In the genomic region with DNA sequence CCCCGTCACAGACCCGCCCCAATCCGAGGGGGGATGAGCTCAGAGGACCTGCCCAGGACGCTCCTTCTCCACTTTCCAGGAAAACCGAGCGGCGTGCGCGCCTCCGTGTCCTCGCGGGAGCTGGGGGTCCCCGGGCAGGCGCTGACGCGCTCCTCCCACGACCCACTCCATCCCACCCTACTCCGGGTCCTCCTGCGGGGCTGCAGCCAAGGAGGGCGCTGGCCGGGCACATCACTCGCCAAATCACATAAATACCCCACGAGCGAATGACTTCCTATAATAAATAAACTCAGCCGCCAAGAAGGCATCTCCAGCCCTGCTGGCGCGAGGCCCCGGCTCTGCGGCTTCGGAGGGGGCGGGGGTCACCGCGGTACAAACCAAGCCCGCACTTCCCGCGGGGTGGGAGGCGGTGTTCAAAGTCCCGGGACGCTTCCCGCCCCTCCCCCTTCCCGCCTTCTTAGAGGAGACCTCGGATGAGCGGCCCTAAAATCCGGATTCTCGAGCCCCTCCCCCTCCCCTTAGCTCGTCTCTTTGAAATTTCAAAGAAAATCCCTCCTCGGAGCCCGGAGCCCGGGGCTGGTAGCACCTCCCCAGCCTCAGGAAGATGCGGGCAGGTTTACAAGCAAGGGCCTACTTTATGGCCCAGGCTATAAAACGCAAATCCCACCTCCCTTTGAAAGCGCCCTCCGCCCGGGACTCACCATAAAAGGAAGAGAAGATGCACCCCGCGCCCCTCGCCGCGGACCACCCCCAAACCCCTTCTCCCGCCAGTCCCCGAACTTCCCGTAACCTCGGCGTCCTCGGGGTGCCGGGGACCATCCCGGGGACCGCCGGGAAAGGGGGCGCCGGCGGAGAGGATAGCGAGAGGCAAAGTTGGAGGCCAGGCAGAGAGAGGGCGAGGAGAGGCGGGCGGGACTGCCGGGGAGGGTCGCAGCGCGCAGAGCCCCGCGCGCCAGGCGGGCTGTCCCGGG, we compare ENCODE assay signal across 8 cellular contexts. TPM values are rescaled to one million over a fixed set of nuclear protein-coding genes. Genes with fewer than 3 reads are reported as not detected.
DNase-seq lines count a peak whose midpoint lies in the region; ATAC-seq and TF ChIP-seq lines count a peak whose summit lies in the region.

No MANE protein-coding gene starts in this region.

- H3K18ac ChIP-seq in mesendoderm (ENCODE audit: low read length): peak overlapping the region; percentile 25

- H3K4me1 ChIP-seq in duodenal mucosa (ENCODE audit: control insufficient read depth in 1 of 2, insufficient read depth in 2 of 2, low read length in 2 of 2) (no peaks in the 10 kb centered on the region), mesendoderm (ENCODE audit: control insufficient read depth, low read depth, low read length) (peaks cover 4% of the 10 kb centered on the region), tibial artery (peaks cover 0 to 32% (median 28%) of the 10 kb centered on the region in 4 donors)

- no peak overlapping the region for H3K4ac ChIP-seq in mesendoderm (ENCODE audit: low read depth, low read length)

- no peak overlapping the region for H4K8ac ChIP-seq in mesendoderm (ENCODE audit: low read depth, low read length)

- no peaks in the 10 kb centered on the region for H3K36me3 Mint-ChIP-seq in activated CD4-positive, alpha-beta T cell treated with anti-CD3 and anti-CD28 coated beads for 36 hours (ENCODE audit: low read depth)
- peaks cover 2% of the 10 kb centered on the region for H3K36me3 Mint-ChIP-seq in activated CD4-positive, alpha-beta T cell treated with anti-CD3 and anti-CD28 coated beads, Interleukin-2, amount 10 ng/mL, durations not matched to agents 24 days and 14 days (ENCODE audit: low read depth)

- H3K79me2 ChIP-seq in mesendoderm (ENCODE audit: control insufficient read depth, insufficient read depth, low read length): no peaks in the 10 kb centered on the region

- peaks cover 4% of the 10 kb centered on the region for H3K4me1 Mint-ChIP-seq in activated CD4-positive, alpha-beta T cell treated with anti-CD3 and anti-CD28 coated beads for 36 hours
- H3K4me1 Mint-ChIP-seq in activated CD4-positive, alpha-beta T cell treated with anti-CD3 and anti-CD28 coated beads, Interleukin-2, amount 10 ng/mL, durations not matched to agents 24 days and 14 days: peaks cover 4% of the 10 kb centered on the region

- ATAC-seq in activated CD4-positive, alpha-beta T cell treated with anti-CD3 and anti-CD28 coated beads for 36 hours: no peak
- ATAC-seq in HG03095 (IDR thresholded peaks at IDR 0.05; ENCODE audit: unreplicated experiment): no peak

- no peaks in the 10 kb centered on the region for H3K79me1 ChIP-seq in mesendoderm (ENCODE audit: low read length)

- H3K27me3 ChIP-seq in duodenal mucosa (ENCODE audit: control insufficient read depth in 1 of 2, insufficient read depth in 2 of 2, low read length in 2 of 2): peaks cover 26 to 28% of the 10 kb centered on the region in 2 donors
- peaks cover 52% of the 10 kb centered on the region for H3K27me3 ChIP-seq in mesendoderm (ENCODE audit: insufficient read depth, low read length, poor library complexity)
- peaks cover 0 to 72% of the 10 kb centered on the region in 2 donors for H3K27me3 ChIP-seq in tibial artery

- peak overlapping the region; percentile 12 for H3K4me3 Mint-ChIP-seq in activated CD4-positive, alpha-beta T cell treated with anti-CD3 and anti-CD28 coated beads for 36 hours
- H3K4me3 Mint-ChIP-seq in activated CD4-positive, alpha-beta T cell treated with anti-CD3 and anti-CD28 coated beads, Interleukin-2, amount 10 ng/mL, durations not matched to agents 24 days and 14 days: no peak overlapping the region

- H3K9me3 Mint-ChIP-seq in activated CD4-positive, alpha-beta T cell treated with anti-CD3 and anti-CD28 coated beads for 36 hours (ENCODE audit: low read depth): no peaks in the 10 kb centered on the region
- H3K9me3 Mint-ChIP-seq in activated CD4-positive, alpha-beta T cell treated with anti-CD3 and anti-CD28 coated beads, Interleukin-2, amount 10 ng/mL, durations not matched to agents 24 days and 14 days: no peaks in the 10 kb centered on the region

- H2AK5ac ChIP-seq in mesendoderm (ENCODE audit: low read length): no peak overlapping the region

- no peaks in the 10 kb centered on the region for H3K9me3 ChIP-seq in duodenal mucosa (ENCODE audit: control insufficient read depth in 1 of 2, low read length in 2 of 2)
- H3K9me3 ChIP-seq in tibial artery: no peaks in the 10 kb centered on the region

- POLR2A ChIA-PET in activated CD4-positive, alpha-beta T cell treated with anti-CD3 and anti-CD28 coated beads for 36 hours (lab: Charles Lee): no interaction called here

- CTCF ChIA-PET in activated CD4-positive, alpha-beta T cell treated with anti-CD3 and anti-CD28 coated beads for 36 hours (lab: Charles Lee): no interaction called here

- peaks cover 45% of the 10 kb centered on the region for H3K27me3 Mint-ChIP-seq in activated CD4-positive, alpha-beta T cell treated with anti-CD3 and anti-CD28 coated beads for 36 hours
- peaks cover 43% of the 10 kb centered on the region for H3K27me3 Mint-ChIP-seq in activated CD4-positive, alpha-beta T cell treated with anti-CD3 and anti-CD28 coated beads, Interleukin-2, amount 10 ng/mL, durations not matched to agents 24 days and 14 days

- no peak overlapping the region for H3K9ac ChIP-seq in duodenal mucosa (ENCODE audit: low read depth in 1 of 2, low read length in 2 of 2)
- peak overlapping the region; percentile 50 for H3K9ac ChIP-seq in mesendoderm (ENCODE audit: low read length)

- no peak overlapping the region for H4K5ac ChIP-seq in mesendoderm (ENCODE audit: low read length)

- H2BK120ac ChIP-seq in mesendoderm (ENCODE audit: low read depth, low read length): no peak overlapping the region

- peak overlapping the region; percentile 74 for H3K4me2 ChIP-seq in mesendoderm (ENCODE audit: low read length)

- H3K36me3 ChIP-seq in duodenal mucosa (ENCODE audit: control insufficient read depth in 1 of 2, insufficient read depth in 2 of 2, low read length in 2 of 2) (no peaks in the 10 kb centered on the region), mesendoderm (ENCODE audit: control insufficient read depth, insufficient read depth, low read length) (no peaks in the 10 kb centered on the region), tibial artery (no peaks in the 10 kb centered on the region)

- H3K27ac Mint-ChIP-seq in activated CD4-positive, alpha-beta T cell treated with anti-CD3 and anti-CD28 coated beads for 36 hours: no peak overlapping the region
- no peak overlapping the region for H3K27ac Mint-ChIP-seq in activated CD4-positive, alpha-beta T cell treated with anti-CD3 and anti-CD28 coated beads, Interleukin-2, amount 10 ng/mL, durations not matched to agents 24 days and 14 days

- H3K23ac ChIP-seq in mesendoderm (ENCODE audit: low read length): no peak overlapping the region

- H2BK5ac ChIP-seq in mesendoderm (ENCODE audit: low read length): no peak overlapping the region

- no CpG with 5 or more reads among the region's 85 CpGs for WGBS in mesendoderm (ENCODE audit: extremely low coverage, insufficient coverage, low lambda C conversion rate)

- DNase-seq in activated CD4-positive, alpha-beta T cell treated with anti-CD3 and anti-CD28 coated beads for 36 hours: peak; percentile 16
- no peak for DNase-seq in activated CD4-positive, alpha-beta T cell treated with anti-CD3 and anti-CD28 coated beads, Interleukin-2, amount 10 ng/mL, durations not matched to agents 24 days and 14 days
- peak; percentile 76 for DNase-seq in mesendoderm
- peak; percentile 40 to 72 for DNase-seq in tibial artery
- no peak for DNase-seq in NK-92 (lab: John Stamatoyannopoulos, UW; ENCODE audit: unreplicated experiment)
- DNase-seq in dermis blood vessel endothelial cell: no peak

- H3K56ac ChIP-seq in mesendoderm (ENCODE audit: low read length): peak overlapping the region; percentile 79

- no peak for TF ChIP-seq CTCF in tibial artery (IDR thresholded peaks at IDR 0.05)

- peak overlapping the region; percentile 15 to 28 for H3K4me3 ChIP-seq in duodenal mucosa (ENCODE audit: low read depth in 1 of 2, low read length in 2 of 2)
- H3K4me3 ChIP-seq in mesendoderm (ENCODE audit: low read length): peak overlapping the region; percentile 28
- peak overlapping the region; percentile 40 to 52 for H3K4me3 ChIP-seq in tibial artery

- H2BK15ac ChIP-seq in mesendoderm (replicated peaks; ENCODE audit: low read depth): no peak overlapping the region

- intact Hi-C loops in activated CD4-positive, alpha-beta T cell treated with anti-CD3 and anti-CD28 coated beads for 36 hours (cut with DNase I, micrococcal nuclease): loop anchor here (10.0 kb wide), 1 partner anchor 117 kb away; no protein-coding TSS in a partner anchor
- intact Hi-C loops in activated CD4-positive, alpha-beta T cell treated with anti-CD3 and anti-CD28 coated beads, Interleukin-2, amount 10 ng/mL, durations not matched to agents 24 days and 14 days (cut with micrococcal nuclease): loop anchor here (5.0 kb wide), 1 partner anchor 114 kb away; no protein-coding TSS in a partner anchor
- intact Hi-C loops in tibial artery (cut with DNase I; ENCODE audit: low total_unique reads): no loop called here

- no peak overlapping the region for H3K27ac ChIP-seq in duodenal mucosa (ENCODE audit: low read depth, low read length)
- H3K27ac ChIP-seq in mesendoderm (ENCODE audit: low read depth, low read length): no peak overlapping the region
- no peak overlapping the region for H3K27ac ChIP-seq in tibial artery

RNA-seq across cellular contexts. Expression of gene FZD10, which starts 0.7 kb away (rescaled TPM):
- not detected for total RNA-seq in activated CD4-positive, alpha-beta T cell treated with anti-CD3 and anti-CD28 coated beads for 36 hours
- total RNA-seq in activated CD4-positive, alpha-beta T cell treated with anti-CD3 and anti-CD28 coated beads, Interleukin-2, amount 10 ng/mL, durations not matched to agents 24 days and 14 days: not detected in 2 replicates
- polyA plus RNA-seq in mesendoderm (2013, experiment 1 of 2): 0.86 TPM
- 0.87 TPM for polyA plus RNA-seq in mesendoderm (2013, experiment 2 of 2)
- total RNA-seq in dermis blood vessel endothelial cell: 1.0 and 1.7 TPM in 2 replicates

Comparison
In these comparisons a context has a peak if more than half of its experiments do, and no peak if none do; other contexts are left out.
1. DNase-seq: peak in activated CD4-positive, alpha-beta T cell treated with anti-CD3 and anti-CD28 coated beads for 36 hours (single experiment), mesendoderm (single experiment) and tibial artery (2 of 2); none in activated CD4-positive, alpha-beta T cell treated with anti-CD3 and anti-CD28 coated beads, Interleukin-2, amount 10 ng/mL, durations not matched to agents 24 days and 14 days (single experiment), NK-92 (single experiment) and dermis blood vessel endothelial cell (single experiment).
2. Peak in every context shown above with its lines, with median percentiles within 50 percentile points of each other: H3K4me3 ChIP-seq.